Comparison of ENCODE assay signal across 29 cellular contexts in genomic region chr10:75451927-75452326, GRCh38. TPM values are rescaled to one million over a fixed set of nuclear protein-coding genes. Genes with fewer than 3 reads are reported as not detected.
DNase-seq lines count a peak whose midpoint lies in the region; ATAC-seq and TF ChIP-seq lines count a peak whose summit lies in the region.
"Had no signal": no experiment of that assay in that cellular context is flagged by ENCODE, and none has a peak within 500 bp of the region (broad histone marks: within the 10 kb centered on the region; RNA-seq: fewer than 3 reads in every experiment).

No MANE protein-coding gene starts in this region.

- no peak overlapping the region for H3K18ac ChIP-seq in H9 (ENCODE audit: insufficient read length, low read depth, low read length)

- no peak overlapping the region for H3K56ac ChIP-seq in H9 (ENCODE audit: insufficient read length, low read depth, low read length)

- H3K27ac ChIP-seq in GM23338 (ENCODE audit: low read depth) (no peak overlapping the region), iPS-18a (ENCODE audit: low read length) (no peak overlapping the region), rectal smooth muscle tissue (ENCODE audit: low read depth, low read length) (peak overlapping the region; percentile 43), H9 (ENCODE audit: insufficient read length, low read depth, low read length) (no peak overlapping the region)
- H3K27ac ChIP-seq: cardiac muscle cell, GM23248, WERI-Rb-1 had no signal

- H2AK5ac ChIP-seq in H9 (ENCODE audit: insufficient read length, low read length) = no peak overlapping the region

- H3K27me3 Mint-ChIP-seq in GM23338 (ENCODE audit: insufficient read depth, low read depth, poor library complexity) = peaks cover 41% of the 10 kb centered on the region
- peaks cover 83% of the 10 kb centered on the region for H3K27me3 Mint-ChIP-seq in brain
- peaks cover 10 to 13% of the 10 kb centered on the region in 2 donors for H3K27me3 Mint-ChIP-seq in stimulated activated naive B cell treated with anti-CD40 and anti-IgM and Interleukin-4, amounts not matched to agents 10 μg/mL and 1 μg/mL and 100 μg/mL, for 72 hours
- H3K27me3 Mint-ChIP-seq in H9 (ENCODE audit: low read depth) = peaks cover 85% of the 10 kb centered on the region
- peaks cover 16 to 29% of the 10 kb centered on the region in 2 donors for H3K27me3 Mint-ChIP-seq in T-cell
- H3K27me3 Mint-ChIP-seq: activated CD8-positive, alpha-beta memory T cell treated with anti-CD3 and anti-CD28 coated beads, Interleukin-2, amount 10 ng/mL, durations not matched to agents 7 days and 5 days; dendritic cell treated with granulocyte-macrophage colony-stimulating factor and Interleukin-4, amounts not matched to agents 40 ng/mL and 50 ng/mL, for 4 days had no signal

- peak; percentile 56 for ATAC-seq in GM23338
- no peak for ATAC-seq in stimulated activated naive B cell treated with anti-CD40 and anti-IgM and Interleukin-4, amounts not matched to agents 10 μg/mL and 1 μg/mL and 100 μg/mL, for 72 hours (replicated peaks)
- ATAC-seq in T-cell (replicated peaks in 1 of 4) = no peak
- ATAC-seq: activated CD8-positive, alpha-beta memory T cell treated with anti-CD3 and anti-CD28 coated beads, Interleukin-2, amount 10 ng/mL, durations not matched to agents 7 days and 5 days; activated T-cell treated with anti-CD3 and anti-CD28 coated beads, Interleukin-2, amount 50 U/mL, for 72 hours; naive thymus-derived CD8-positive, alpha-beta T cell had no signal

- no peak overlapping the region for H2BK15ac ChIP-seq in H9 (ENCODE audit: low read depth, low read length)

- H3K4me3 ChIP-seq in GM23338 (peak overlapping the region; percentile 25), iPS-18a (ENCODE audit: low read length) (peak overlapping the region; percentile 38), rectal smooth muscle tissue (ENCODE audit: low read length) (peak overlapping the region; percentile 47)
- H3K4me3 ChIP-seq: cardiac muscle cell, GM23248 had no signal

- no peak overlapping the region for H2BK5ac ChIP-seq in H9 (ENCODE audit: insufficient read length, low read length)

- no peak overlapping the region for H3K23ac ChIP-seq in H9 (ENCODE audit: insufficient read length, low read depth, low read length)

- no peak overlapping the region for H2BK20ac ChIP-seq in H9 (ENCODE audit: low read depth, low read length, poor library complexity, severe bottlenecking)

- POLR2A ChIA-PET in T-cell (lab: Charles Lee) = interaction anchor here in 1 of 2 donors (0.6 kb wide), 1 partner anchor 1549 kb away, joined by 3 read pairs; no protein-coding TSS in a partner anchor

- peak overlapping the region; percentile 46 for H3K4me2 ChIP-seq in GM23338
- no peak overlapping the region for H3K4me2 ChIP-seq in H9 (ENCODE audit: insufficient read depth, insufficient read length, low read length)
- H3K4me2 ChIP-seq: SK-N-SH had no signal

- 0 out of 2 replicates have a peak, but pooled peaks cover 4% of the 10 kb centered on the region for H3K9me2 ChIP-seq in GM23338 (ENCODE audit: insufficient read depth)
- H3K9me2 ChIP-seq: SK-N-SH had no signal

- H3K9ac ChIP-seq in iPS-18a (ENCODE audit: low read length) (no peak overlapping the region), rectal smooth muscle tissue (ENCODE audit: low read length) (no peak overlapping the region), H9 (ENCODE audit: extremely low read depth, insufficient read length, low read length) (no peak overlapping the region)
- H3K9ac ChIP-seq: GM23248, SK-N-SH had no signal

- H2BK12ac ChIP-seq in H9 (ENCODE audit: insufficient read length, low read depth, low read length) = no peak overlapping the region

- no peak overlapping the region for H4K91ac ChIP-seq in H9 (ENCODE audit: insufficient read length, low read depth, low read length)

- no peaks in the 10 kb centered on the region for H3K23me2 ChIP-seq in H9 (ENCODE audit: insufficient read length, low read depth, low read length, poor library complexity, severe bottlenecking)

- no peak overlapping the region for H4K8ac ChIP-seq in H9 (replicated peaks; ENCODE audit: insufficient read length, low read depth, low read length)

- H2BK120ac ChIP-seq in H9 (ENCODE audit: low read depth, low read length, poor library complexity, severe bottlenecking) = no peak overlapping the region

- no peak overlapping the region for H4K5ac ChIP-seq in H9 (ENCODE audit: insufficient read length, low read depth, low read length)

- H3T11ph ChIP-seq in H9 (ENCODE audit: low read length) = no peak overlapping the region

- CTCF ChIA-PET in T-cell (lab: Charles Lee) = no interaction called here

- H3K9me3 ChIP-seq in iPS-18a (ENCODE audit: control insufficient read depth, low read depth, low read length) (no peaks in the 10 kb centered on the region), H9 (ENCODE audit: control insufficient read depth, low read depth, low read length) (no peaks in the 10 kb centered on the region)
- H3K9me3 ChIP-seq: SK-N-SH had no signal

- H3K14ac ChIP-seq in H9 (ENCODE audit: insufficient read depth, low read length) = no peak overlapping the region

- H3K79me2 ChIP-seq in GM23338 (replicated peaks; ENCODE audit: insufficient read depth) (no peaks in the 10 kb centered on the region), H9 (ENCODE audit: insufficient read depth, low read length) (no peaks in the 10 kb centered on the region)

- H3K4ac ChIP-seq in H9 (ENCODE audit: low read depth, low read length) = no peak overlapping the region

- TF ChIP-seq CTCF in GM23338 (conservative IDR thresholded peaks at IDR 0.05; ENCODE audit: low read depth in 2 of 2) = no peak
- no peak for TF ChIP-seq CTCF in brain (conservative IDR thresholded peaks at IDR 0.05)
- TF ChIP-seq CTCF in H9 (conservative IDR thresholded peaks at IDR 0.05) = no peak

- H3K9me3 Mint-ChIP-seq in GM23338 = no peaks in the 10 kb centered on the region; the same call in 2 of the 3 replicates
- peaks cover under 1 to 6% (median 4%) of the 10 kb centered on the region in 5 experiments for H3K9me3 Mint-ChIP-seq in brain
- H3K9me3 Mint-ChIP-seq in stimulated activated naive B cell treated with anti-CD40 and anti-IgM and Interleukin-4, amounts not matched to agents 10 μg/mL and 1 μg/mL and 100 μg/mL, for 72 hours = no peaks in the 10 kb centered on the region
- H3K9me3 Mint-ChIP-seq in H9 = peaks cover under 1% of the 10 kb centered on the region in 2 experiments; a peak in 3 of 5 replicates
- peaks cover 0 to 2% (median under 1%) of the 10 kb centered on the region in 3 donors for H3K9me3 Mint-ChIP-seq in T-cell
- H3K9me3 Mint-ChIP-seq: activated CD4-positive, alpha-beta T cell treated with anti-CD3 and anti-CD28 coated beads, Interleukin-2, amount 10 ng/mL, durations not matched to agents 7 days and 5 days; dendritic cell treated with granulocyte-macrophage colony-stimulating factor and Interleukin-4, amounts not matched to agents 40 ng/mL and 50 ng/mL, for 4 days had no signal

- H4K20me1 ChIP-seq in GM23338 (replicated peaks; ENCODE audit: insufficient read depth) (no peaks in the 10 kb centered on the region), H9 (ENCODE audit: control insufficient read depth, insufficient read depth, insufficient read length) (no peaks in the 10 kb centered on the region)

- H3F3A ChIP-seq in GM23338 (replicated peaks; ENCODE audit: low read depth) = no peaks in the 10 kb centered on the region

- H3K27ac Mint-ChIP-seq in GM23338 (no peak overlapping the region), brain (peak overlapping the region in 2 of 5 experiments; percentile 28 to 84), H9 (no peak overlapping the region), T-cell (no peak overlapping the region)
- H3K27ac Mint-ChIP-seq in stimulated activated naive B cell treated with anti-CD40 and anti-IgM and Interleukin-4, amounts not matched to agents 10 μg/mL and 1 μg/mL and 100 μg/mL, for 72 hours = no peak overlapping the region
- H3K27ac Mint-ChIP-seq: activated CD4-positive, alpha-beta T cell treated with anti-CD3 and anti-CD28 coated beads, Interleukin-2, amount 10 ng/mL, durations not matched to agents 7 days and 5 days; activated CD8-positive, alpha-beta memory T cell treated with anti-CD3 and anti-CD28 coated beads, Interleukin-2, amount 10 ng/mL, durations not matched to agents 7 days and 5 days; activated T-cell treated with anti-CD3 and anti-CD28 coated beads, Interleukin-2, amount 50 U/mL, for 72 hours; dendritic cell treated with granulocyte-macrophage colony-stimulating factor and Interleukin-4, amounts not matched to agents 40 ng/mL and 50 ng/mL, for 4 days; naive thymus-derived CD8-positive, alpha-beta T cell had no signal

- DNase-seq in GM23338 (ENCODE audit: low spot score) = peak; percentile 32
- no peak for DNase-seq in stimulated activated naive B cell treated with anti-CD40 and anti-IgM and Interleukin-4, amounts not matched to agents 10 μg/mL and 1 μg/mL and 100 μg/mL, for 72 hours
- no peak for DNase-seq in cerebellar cortex (ENCODE audit: low spot score)
- no peak for DNase-seq in H9
- no peak for DNase-seq in T-cell
- DNase-seq: ACHN; activated CD4-positive, alpha-beta T cell treated with anti-CD3 and anti-CD28 coated beads, Interleukin-2, amount 10 ng/mL, durations not matched to agents 7 days and 5 days; activated CD8-positive, alpha-beta memory T cell treated with anti-CD3 and anti-CD28 coated beads, Interleukin-2, amount 10 ng/mL, durations not matched to agents 7 days and 5 days; activated naive CD4-positive, alpha-beta T cell treated with Interleukin-2 at 50 U/mL for 16 hours; activated T-cell treated with anti-CD3 and anti-CD28 coated beads, Interleukin-2, amount 50 U/mL, for 72 hours; DMS53; GDM1; GM23248; Karpas-422; naive thymus-derived CD8-positive, alpha-beta T cell; NCI-H2029; NCI-H2227 treated with DMSO at 0.1 percent for 48 hours; NCI-H82; OCI-M1; posterior cingulate gyrus; SK-N-SH; WERI-Rb-1 had no signal

- H3K36me3 Mint-ChIP-seq in GM23338 (ENCODE audit: low read depth) = no peaks in the 10 kb centered on the region
- no peaks in the 10 kb centered on the region for H3K36me3 Mint-ChIP-seq in brain
- no peaks in the 10 kb centered on the region for H3K36me3 Mint-ChIP-seq in stimulated activated naive B cell treated with anti-CD40 and anti-IgM and Interleukin-4, amounts not matched to agents 10 μg/mL and 1 μg/mL and 100 μg/mL, for 72 hours
- H3K36me3 Mint-ChIP-seq in H9 (ENCODE audit: insufficient read depth in 1 of 3, low read depth in 3 of 3) = no peaks in the 10 kb centered on the region
- no peaks in the 10 kb centered on the region for H3K36me3 Mint-ChIP-seq in T-cell
- H3K36me3 Mint-ChIP-seq: activated CD8-positive, alpha-beta memory T cell treated with anti-CD3 and anti-CD28 coated beads, Interleukin-2, amount 10 ng/mL, durations not matched to agents 7 days and 5 days had no signal

- H3K79me1 ChIP-seq in H9 (ENCODE audit: insufficient read depth, low read depth, low read length, poor library complexity, severe bottlenecking) = no peaks in the 10 kb centered on the region

- H2AFZ ChIP-seq in GM23338 (0 out of 2 replicates have a peak overlapping the region, but pooled peaks have one; percentile 34), H9 (ENCODE audit: low read length) (no peak overlapping the region)
- H2AFZ ChIP-seq: GM23248 had no signal

- peaks cover 42% of the 10 kb centered on the region for H3K4me1 ChIP-seq in GM23338 (ENCODE audit: insufficient read depth)
- peaks cover 28% of the 10 kb centered on the region for H3K4me1 ChIP-seq in iPS-18a (ENCODE audit: control insufficient read depth, low read depth, low read length)
- H3K4me1 ChIP-seq in rectal smooth muscle tissue (ENCODE audit: control insufficient read depth, insufficient read depth, low read length) = no peaks in the 10 kb centered on the region
- peaks cover 18% of the 10 kb centered on the region; the same call in 1 of the 2 replicates for H3K4me1 ChIP-seq in H9 (ENCODE audit: insufficient read depth, low read length)

- H3K4me1 Mint-ChIP-seq in GM23338 (peaks cover 43% of the 10 kb centered on the region), brain (peaks cover 47% of the 10 kb centered on the region), H9 (peaks cover 28 to 37% of the 10 kb centered on the region in 2 experiments), T-cell (no peaks in the 10 kb centered on the region)
- no peaks in the 10 kb centered on the region for H3K4me1 Mint-ChIP-seq in stimulated activated naive B cell treated with anti-CD40 and anti-IgM and Interleukin-4, amounts not matched to agents 10 μg/mL and 1 μg/mL and 100 μg/mL, for 72 hours
- H3K4me1 Mint-ChIP-seq: activated CD4-positive, alpha-beta T cell treated with anti-CD3 and anti-CD28 coated beads, Interleukin-2, amount 10 ng/mL, durations not matched to agents 7 days and 5 days; activated CD8-positive, alpha-beta memory T cell treated with anti-CD3 and anti-CD28 coated beads, Interleukin-2, amount 10 ng/mL, durations not matched to agents 7 days and 5 days; naive thymus-derived CD8-positive, alpha-beta T cell had no signal

- peak overlapping the region; percentile 40 for H3K4me3 Mint-ChIP-seq in GM23338
- peak overlapping the region; percentile 29 to 71 (median 65) for H3K4me3 Mint-ChIP-seq in brain
- H3K4me3 Mint-ChIP-seq in stimulated activated naive B cell treated with anti-CD40 and anti-IgM and Interleukin-4, amounts not matched to agents 10 μg/mL and 1 μg/mL and 100 μg/mL, for 72 hours = no peak overlapping the region
- H3K4me3 Mint-ChIP-seq in H9 = peak overlapping the region in 1 of 2 experiments; percentile 51; a peak in 3 of 5 replicates
- H3K4me3 Mint-ChIP-seq in T-cell = no peak overlapping the region
- H3K4me3 Mint-ChIP-seq: activated CD4-positive, alpha-beta T cell treated with anti-CD3 and anti-CD28 coated beads, Interleukin-2, amount 10 ng/mL, durations not matched to agents 7 days and 5 days; activated CD8-positive, alpha-beta memory T cell treated with anti-CD3 and anti-CD28 coated beads, Interleukin-2, amount 10 ng/mL, durations not matched to agents 7 days and 5 days; activated T-cell treated with anti-CD3 and anti-CD28 coated beads, Interleukin-2, amount 50 U/mL, for 72 hours; dendritic cell treated with granulocyte-macrophage colony-stimulating factor and Interleukin-4, amounts not matched to agents 40 ng/mL and 50 ng/mL, for 4 days; naive thymus-derived CD8-positive, alpha-beta T cell had no signal

- WGBS in H9 (ENCODE audit: extremely low coverage, insufficient read length, low lambda C conversion rate) = no CpG with 5 or more reads among the region's 10 CpGs

- H3K27me3 ChIP-seq in GM23338 (ENCODE audit: insufficient read depth) (peaks cover 45% of the 10 kb centered on the region), iPS-18a (ENCODE audit: control insufficient read depth, insufficient read depth, low read length) (peaks cover 59% of the 10 kb centered on the region), rectal smooth muscle tissue (ENCODE audit: control insufficient read depth, insufficient read depth, low read length) (no peaks in the 10 kb centered on the region), H9 (ENCODE audit: insufficient read depth, low read length) (peaks cover 6% of the 10 kb centered on the region; the same call in 1 of the 2 replicates)

- H3K36me3 ChIP-seq in GM23338 (ENCODE audit: insufficient read depth) (no peaks in the 10 kb centered on the region), iPS-18a (ENCODE audit: control insufficient read depth, low read depth, low read length) (no peaks in the 10 kb centered on the region), rectal smooth muscle tissue (ENCODE audit: control insufficient read depth, insufficient read depth, low read length) (no peaks in the 10 kb centered on the region)
- H3K36me3 ChIP-seq: cardiac muscle cell, WERI-Rb-1 had no signal

RNA-seq across cellular contexts. Expression of gene LRMDA, which starts 20.5 kb away (rescaled TPM):
- total RNA-seq in GM23338 (2014; rRNA removed; shearing (Covaris generic)) = 0.90 TPM in 1 of 2 replicates, not detected in the other
- polyA plus RNA-seq in GM23338 (2016; fragmentation: Nextera tagmentation; extraction: Ambion mirVana) = 1.6 and 1.8 TPM in 2 replicates
- 8.3 TPM for polyA plus RNA-seq in brain (ENCODE audit: insufficient read depth, low read depth, low replicate concordance)
- total RNA-seq in H9 (2021) = 1.8 and 2.1 TPM in 2 replicates
- 1 to 10 TPM in 1 of 5 donors, under 1 TPM in 1, not detected in 3; 0.30 to 1.2 TPM for total RNA-seq in T-cell
- total RNA-seq: activated CD4-positive, alpha-beta T cell treated with anti-CD3 and anti-CD28 coated beads, Interleukin-2, amount 10 ng/mL, durations not matched to agents 7 days and 5 days; activated CD8-positive, alpha-beta memory T cell treated with anti-CD3 and anti-CD28 coated beads, Interleukin-2, amount 10 ng/mL, durations not matched to agents 7 days and 5 days; activated T-cell treated with anti-CD3 and anti-CD28 coated beads, Interleukin-2, amount 50 U/mL, for 72 hours; GM23248; naive thymus-derived CD8-positive, alpha-beta T cell; T-helper 2 cell treated with Interferon-gamma antibody and Interleukin-4, amounts not matched to agents 100 ng/mL and 5 ng/mL, for 36 hours had no signal
- polyA plus RNA-seq: BJ; naive thymus-derived CD8-positive, alpha-beta T cell had no signal

RNA-seq across cellular contexts. Expression of gene ZNF503, which starts 50.4 kb away (rescaled TPM):
- total RNA-seq in GM23338 (2014; rRNA removed; shearing (Covaris generic)) = 0.04 TPM in 1 of 2 replicates, not detected in the other
- polyA plus RNA-seq in GM23338 (2016; fragmentation: Nextera tagmentation; extraction: Ambion mirVana) = 0.21 and 0.24 TPM in 2 replicates
- 7.6 TPM for polyA plus RNA-seq in brain (ENCODE audit: insufficient read depth, low read depth, low replicate concordance)
- total RNA-seq in H9 (2021) = 0.09 and 0.13 TPM in 2 replicates
- under 1 TPM in 4 of 5 donors, not detected in 1; 0.16 to 0.38 (median 0.30) TPM for total RNA-seq in T-cell
- polyA plus RNA-seq: naive thymus-derived CD8-positive, alpha-beta T cell had no signal

Comparison
In these comparisons a context has a peak if more than half of its experiments do, and no peak if none do; other contexts are left out.
1. H3K4me3 Mint-ChIP-seq: peak in GM23338 (single experiment) and brain (5 of 5); none in stimulated activated naive B cell treated with anti-CD40 and anti-IgM and Interleukin-4, amounts not matched to agents 10 μg/mL and 1 μg/mL and 100 μg/mL, for 72 hours (0 of 2) and T-cell (0 of 3).
2. Peak in every context shown above with its lines, with median percentiles within 50 percentile points of each other: H3K4me3 ChIP-seq.